Comparison of ENCODE assay signal across 31 cellular contexts in the genomic region with DNA sequence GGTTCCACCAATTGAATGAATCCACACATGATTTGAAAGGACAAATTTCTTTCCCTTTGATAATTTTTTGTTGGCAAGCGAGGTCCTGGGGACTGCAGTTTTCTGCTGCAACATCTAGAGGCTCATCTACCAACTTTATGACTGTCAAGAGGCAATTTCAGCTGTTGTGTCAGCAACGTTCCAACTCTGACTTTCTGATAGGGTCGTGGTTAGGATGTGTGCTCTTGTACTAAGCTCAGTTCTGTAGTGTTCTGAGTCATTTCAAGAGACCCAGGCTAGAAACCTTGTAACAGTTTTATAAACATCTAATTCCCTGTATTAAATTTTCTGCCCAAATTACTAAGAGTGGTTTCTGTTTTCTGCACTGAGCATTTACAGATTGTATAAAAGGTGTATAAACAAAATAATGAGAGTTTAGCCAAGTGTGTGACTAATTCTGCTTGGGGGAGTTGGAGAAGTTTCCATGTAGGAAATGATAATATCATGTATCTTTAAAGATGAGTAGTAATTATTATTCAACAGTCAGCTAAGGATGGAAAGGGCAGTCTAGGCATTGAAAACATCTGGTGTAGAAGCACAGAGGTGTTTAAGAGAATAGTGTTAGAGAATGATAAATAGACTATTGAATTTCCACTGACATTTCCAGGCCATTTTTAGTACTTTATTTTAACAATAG.
DNase-seq lines count a peak whose midpoint lies in the region; ATAC-seq, FAIRE-seq and TF ChIP-seq lines count a peak whose summit lies in the region.
"Had no signal": no experiment of that assay in that cellular context is flagged by ENCODE, and none has a peak within 500 bp of the region (broad histone marks: within the 10 kb centered on the region; RNA-seq: fewer than 3 reads in every experiment).

No MANE protein-coding gene starts in this region.

- peak overlapping the region; percentile 33 for H3K27ac Mint-ChIP-seq in activated CD8-positive, alpha-beta memory T cell treated with anti-CD3 and anti-CD28 coated beads, Interleukin-2, amount 10 ng/mL, durations not matched to agents 7 days and 5 days
- H3K27ac Mint-ChIP-seq: activated CD4-positive, alpha-beta T cell treated with anti-CD3 and anti-CD28 coated beads, Interleukin-2, amount 10 ng/mL, durations not matched to agents 7 days and 5 days; CD4-positive, CD25-positive, alpha-beta regulatory T cell; nephron; stimulated activated naive CD8-positive, alpha-beta T cell treated with anti-CD3 and anti-CD28 coated beads, Interleukin-15, Interleukin-2, amounts not matched to agents 100 ng/mL and 50 ng/mL, for 24 hours had no signal

- H3K27ac ChIP-seq in uterus, result no peak overlapping the region
- H3K27ac ChIP-seq: A549, colonic mucosa, epithelial cell of prostate, sigmoid colon, thoracic aorta, vagina had no signal

- TF ChIP-seq POLR2A in uterus (IDR thresholded peaks at IDR 0.05) (no peak), GM12891 (IDR thresholded peaks at IDR 0.05; ENCODE audit: low read depth, low read length) (no peak)

- peaks cover 14% of the 10 kb centered on the region for H3K4me1 Mint-ChIP-seq in activated CD8-positive, alpha-beta memory T cell treated with anti-CD3 and anti-CD28 coated beads, Interleukin-2, amount 10 ng/mL, durations not matched to agents 7 days and 5 days
- H3K4me1 Mint-ChIP-seq: nephron had no signal

- no peaks in the 10 kb centered on the region for H3K9me3 ChIP-seq in uterus
- H3K9me3 ChIP-seq: A549, colonic mucosa, sigmoid colon, thoracic aorta, vagina had no signal

- CTCF ChIA-PET in activated CD8-positive, alpha-beta memory T cell treated with anti-CD3 and anti-CD28 coated beads, Interleukin-2, amount 10 ng/mL, durations not matched to agents 7 days and 5 days (lab: Charles Lee), result no interaction called here

- no peaks in the 10 kb centered on the region for H3K9me3 Mint-ChIP-seq in activated CD8-positive, alpha-beta memory T cell treated with anti-CD3 and anti-CD28 coated beads, Interleukin-2, amount 10 ng/mL, durations not matched to agents 7 days and 5 days (ENCODE audit: low read depth)
- H3K9me3 Mint-ChIP-seq: activated CD4-positive, alpha-beta T cell treated with anti-CD3 and anti-CD28 coated beads, Interleukin-2, amount 10 ng/mL, durations not matched to agents 7 days and 5 days; nephron; stimulated activated naive CD8-positive, alpha-beta T cell treated with anti-CD3 and anti-CD28 coated beads, Interleukin-15, Interleukin-2, amounts not matched to agents 100 ng/mL and 50 ng/mL, for 24 hours had no signal

- no peak overlapping the region for H3K4me3 ChIP-seq in uterus
- H3K4me3 ChIP-seq: A549, colonic mucosa, sigmoid colon, thoracic aorta, vagina had no signal

- H3K4me3 Mint-ChIP-seq in activated CD8-positive, alpha-beta memory T cell treated with anti-CD3 and anti-CD28 coated beads, Interleukin-2, amount 10 ng/mL, durations not matched to agents 7 days and 5 days, result no peak overlapping the region
- H3K4me3 Mint-ChIP-seq: activated CD4-positive, alpha-beta T cell treated with anti-CD3 and anti-CD28 coated beads, Interleukin-2, amount 10 ng/mL, durations not matched to agents 7 days and 5 days; CD4-positive, CD25-positive, alpha-beta regulatory T cell; nephron; stimulated activated naive CD8-positive, alpha-beta T cell treated with anti-CD3 and anti-CD28 coated beads, Interleukin-15, Interleukin-2, amounts not matched to agents 100 ng/mL and 50 ng/mL, for 24 hours had no signal

- peak; percentile 58 for FAIRE-seq in endometrium (lab: Jason Lieb, UNC)
- no peak for FAIRE-seq in GM12891 (lab: Jason Lieb, UNC)
- FAIRE-seq: A549, H1 had no signal

- H3K36me3 Mint-ChIP-seq in activated CD8-positive, alpha-beta memory T cell treated with anti-CD3 and anti-CD28 coated beads, Interleukin-2, amount 10 ng/mL, durations not matched to agents 7 days and 5 days, result no peaks in the 10 kb centered on the region
- H3K36me3 Mint-ChIP-seq: CD4-positive, CD25-positive, alpha-beta regulatory T cell had no signal

- H3K27me3 ChIP-seq in uterus, result no peaks in the 10 kb centered on the region
- H3K27me3 ChIP-seq: colonic mucosa, sigmoid colon, vagina had no signal

- ATAC-seq in activated CD8-positive, alpha-beta memory T cell treated with anti-CD3 and anti-CD28 coated beads, Interleukin-2, amount 10 ng/mL, durations not matched to agents 7 days and 5 days, result peak; percentile 96
- ATAC-seq in GM18502 (IDR thresholded peaks at IDR 0.05; ENCODE audit: poor library complexity, unreplicated experiment) (peak; percentile 44), HG03175 (IDR thresholded peaks at IDR 0.05; ENCODE audit: unreplicated experiment) (peak; percentile 51), HG02759 (IDR thresholded peaks at IDR 0.05; ENCODE audit: unreplicated experiment) (no peak)
- ATAC-seq: A549, left colon had no signal

- no peaks in the 10 kb centered on the region for H3K36me3 ChIP-seq in uterus
- H3K36me3 ChIP-seq: colonic mucosa, sigmoid colon, thoracic aorta, vagina had no signal

- DNase-seq in activated CD8-positive, alpha-beta memory T cell treated with anti-CD3 and anti-CD28 coated beads, Interleukin-2, amount 10 ng/mL, durations not matched to agents 7 days and 5 days, result peak; percentile 47
- no peak for DNase-seq in activated CD8-positive, alpha-beta memory T cell treated with anti-CD3 and anti-CD28 coated beads, Interleukin-2, amount 50 U/mL, for 48 hours
- DNase-seq in uterus (no peak), GM12891 (ENCODE audit: insufficient read length, low spot score) (no peak)
- DNase-seq: activated CD4-positive, alpha-beta T cell treated with anti-CD3 and anti-CD28 coated beads, Interleukin-2, amount 10 ng/mL, durations not matched to agents 7 days and 5 days; activated CD8-positive, alpha-beta memory T cell treated with anti-CD3 and anti-CD28 coated beads, Interleukin-2, amount 50 U/mL, for 4 hours; activated effector memory CD4-positive, alpha-beta T cell treated with Interleukin-2 at 50 U/mL for 16 hours; AML-193; Calu3; colonic mucosa; DMS79; effector CD4-positive, alpha-beta T cell; GDM1; left colon; NCI-H1048; NCI-H187; NCI-H446 treated with DMSO at 0.1 percent for 48 hours; NCI-H82; sigmoid colon had no signal

- TF ChIP-seq CTCF in uterus (IDR thresholded peaks at IDR 0.05), result no peak

- intact Hi-C loops in uterus (cut with DNase I; ENCODE audit: low total_unique reads), result no loop called here

- H3K4me1 ChIP-seq in uterus, result no peaks in the 10 kb centered on the region
- H3K4me1 ChIP-seq: A549, colonic mucosa, vagina had no signal

- peaks cover 8% of the 10 kb centered on the region for H3K27me3 Mint-ChIP-seq in activated CD8-positive, alpha-beta memory T cell treated with anti-CD3 and anti-CD28 coated beads, Interleukin-2, amount 10 ng/mL, durations not matched to agents 7 days and 5 days
- H3K27me3 Mint-ChIP-seq: activated CD4-positive, alpha-beta T cell treated with anti-CD3 and anti-CD28 coated beads, Interleukin-2, amount 10 ng/mL, durations not matched to agents 7 days and 5 days; CD4-positive, CD25-positive, alpha-beta regulatory T cell had no signal

TF ChIP-seq in GM12891, 5 proteins besides CTCF, POLR2A, EP300 and RAD21:
- TF ChIP-seq POLR2AphosphoS5 (IDR thresholded peaks at IDR 0.05; ENCODE audit: low read depth, low read length) (no peak), TAF1 (IDR thresholded peaks at IDR 0.05; ENCODE audit: low read depth, low read length) (no peak), POU2F2 (IDR thresholded peaks at IDR 0.05; ENCODE audit: low read depth, low read length) (no peak), PAX5 (IDR thresholded peaks at IDR 0.05; ENCODE audit: insufficient read depth, low read length, severe bottlenecking) (no peak), SPI1 (IDR thresholded peaks at IDR 0.05; ENCODE audit: low read depth, low read length) (no peak)
